11 cellular contexts compared by ENCODE assay signal in genomic region chr9:120904061-120904998, GRCh38.
DNase-seq lines count a peak whose midpoint lies in the region.
"Had no signal": no experiment of that assay in that cellular context is flagged by ENCODE, and none has a peak within 500 bp of the region (broad histone marks: within the 10 kb centered on the region; RNA-seq: fewer than 3 reads in every experiment).

No MANE protein-coding gene starts in this region.

- DNase-seq in stimulated activated CD4-positive, alpha-beta T cell treated with anti-CD3 and anti-CD28 coated beads, Interleukin-2, amount 100 ng/mL, for 24 hours: peak; percentile 37 to 49
- DNase-seq in stimulated activated CD4-positive, alpha-beta T cell treated with anti-CD3 and anti-CD28 coated beads, Interleukin-12 subunit alpha, Interleukin-12 subunit beta, amount 100 ng/mL, for 4 hours: no peak
- peak; percentile 54 for DNase-seq in activated CD4-positive, CD25-positive, alpha-beta regulatory T cell treated with anti-CD3 and anti-CD28 coated beads, Interleukin-2, amount 50 U/mL, for 72 hours
- DNase-seq in effector CD8-positive, alpha-beta T cell (lab: John Stamatoyannopoulos, UW): peak; percentile 39
- DNase-seq in SIG-M5 (lab: John Stamatoyannopoulos, UW): no peak
- no peak for DNase-seq in AG08396 (ENCODE audit: low spot score)
- DNase-seq in kidney glomerular epithelial cell (lab: John Stamatoyannopoulos, UW): no peak
- DNase-seq in NCI-H69 (lab: John Stamatoyannopoulos, UW): no peak
- DNase-seq: BE2C, NCI-H1930, trophoblast cell had no signal

Comparison
In these comparisons a context has a peak if more than half of its experiments do, and no peak if none do; other contexts are left out.
1. DNase-seq: peak in stimulated activated CD4-positive, alpha-beta T cell treated with anti-CD3 and anti-CD28 coated beads, Interleukin-2, amount 100 ng/mL, for 24 hours (2 of 2), activated CD4-positive, CD25-positive, alpha-beta regulatory T cell treated with anti-CD3 and anti-CD28 coated beads, Interleukin-2, amount 50 U/mL, for 72 hours (single experiment) and effector CD8-positive, alpha-beta T cell (single experiment); none in stimulated activated CD4-positive, alpha-beta T cell treated with anti-CD3 and anti-CD28 coated beads, Interleukin-12 subunit alpha, Interleukin-12 subunit beta, amount 100 ng/mL, for 4 hours (single experiment), SIG-M5 (single experiment), AG08396 (single experiment), kidney glomerular epithelial cell (single experiment) and NCI-H69 (single experiment).